12 cellular contexts compared by ENCODE assay signal in genomic region chr19:33316521-33317284, GRCh38.
"Had no signal": no experiment of that assay in that cellular context is flagged by ENCODE, and none has a peak within 500 bp of the region (broad histone marks: within the 10 kb centered on the region; RNA-seq: fewer than 3 reads in every experiment).

No MANE protein-coding gene starts in this region.

- H3K27ac ChIP-seq: body of pancreas, upper lobe of left lung had no signal

- H3K36me3 Mint-ChIP-seq: stimulated activated memory B cell treated with anti-CD40 and anti-IgM and Interleukin-4, amounts not matched to agents 10 μg/mL and 1 μg/mL and 100 μg/mL, for 72 hours had no signal

- ATAC-seq: body of pancreas; left cardiac atrium; stimulated activated memory B cell treated with anti-CD40 and anti-IgM and Interleukin-4, amounts not matched to agents 10 μg/mL and 1 μg/mL and 100 μg/mL, for 72 hours had no signal

- H3K36me3 ChIP-seq: upper lobe of left lung had no signal

- H3K27me3 ChIP-seq: body of pancreas, upper lobe of left lung had no signal

- H3K9me3 Mint-ChIP-seq: activated CD4-positive, alpha-beta T cell treated with anti-CD3 and anti-CD28 coated beads, Interleukin-2, amount 10 ng/mL, durations not matched to agents 7 days and 5 days; dendritic cell treated with granulocyte-macrophage colony-stimulating factor and Interleukin-4, amounts not matched to agents 40 ng/mL and 50 ng/mL, for 4 days had no signal

- H3K4me3 Mint-ChIP-seq: activated CD4-positive, alpha-beta T cell treated with anti-CD3 and anti-CD28 coated beads, Interleukin-2, amount 10 ng/mL, durations not matched to agents 7 days and 5 days; dendritic cell treated with granulocyte-macrophage colony-stimulating factor and Interleukin-4, amounts not matched to agents 40 ng/mL and 50 ng/mL, for 4 days; nephron; stimulated activated memory B cell treated with anti-CD40 and anti-IgM and Interleukin-4, amounts not matched to agents 10 μg/mL and 1 μg/mL and 100 μg/mL, for 72 hours had no signal

- DNase-seq: activated CD4-positive, alpha-beta T cell treated with anti-CD3 and anti-CD28 coated beads, Interleukin-2, amount 10 ng/mL, durations not matched to agents 7 days and 5 days; activated CD4-positive, CD25-positive, alpha-beta regulatory T cell; activated naive CD4-positive, alpha-beta T cell treated with anti-CD3 and anti-CD28 coated beads, Interleukin-2, amount 50 U/mL, for 16 hours; body of pancreas; central memory CD4-positive, alpha-beta T cell; left cardiac atrium; mammary epithelial cell; upper lobe of left lung had no signal

- H3K4me1 Mint-ChIP-seq: activated CD4-positive, alpha-beta T cell treated with anti-CD3 and anti-CD28 coated beads, Interleukin-2, amount 10 ng/mL, durations not matched to agents 7 days and 5 days; stimulated activated memory B cell treated with anti-CD40 and anti-IgM and Interleukin-4, amounts not matched to agents 10 μg/mL and 1 μg/mL and 100 μg/mL, for 72 hours had no signal

- H3K4me1 ChIP-seq: upper lobe of left lung had no signal

- H3K4me3 ChIP-seq: body of pancreas, upper lobe of left lung had no signal

- H3K27me3 Mint-ChIP-seq: dendritic cell treated with granulocyte-macrophage colony-stimulating factor and Interleukin-4, amounts not matched to agents 40 ng/mL and 50 ng/mL, for 4 days had no signal

- H3K27ac Mint-ChIP-seq: activated CD4-positive, alpha-beta T cell treated with anti-CD3 and anti-CD28 coated beads, Interleukin-2, amount 10 ng/mL, durations not matched to agents 7 days and 5 days; activated T-helper 2 cell treated with anti-CD3 and anti-CD28 coated beads, Interferon-gamma antibody, Interleukin-2, Interleukin-4, amounts not matched to agents 10 μg/mL and 5 μg/mL and 100 μg/mL, durations not matched to agents 14 hours and 24 hours and 36 hours; dendritic cell treated with granulocyte-macrophage colony-stimulating factor and Interleukin-4, amounts not matched to agents 40 ng/mL and 50 ng/mL, for 4 days; stimulated activated memory B cell treated with anti-CD40 and anti-IgM and Interleukin-4, amounts not matched to agents 10 μg/mL and 1 μg/mL and 100 μg/mL, for 72 hours had no signal
